In genomic region chr14:68774771-68775613, GRCh38 we compare ENCODE assay signal across 12 cellular contexts. TPM values are rescaled to one million over a fixed set of nuclear protein-coding genes. Genes with fewer than 3 reads are reported as not detected.
DNase-seq lines count a peak whose midpoint lies in the region; ATAC-seq and TF ChIP-seq lines count a peak whose summit lies in the region.
"Had no signal": no experiment of that assay in that cellular context is flagged by ENCODE, and none has a peak within 500 bp of the region (broad histone marks: within the 10 kb centered on the region; RNA-seq: fewer than 3 reads in every experiment).

No MANE protein-coding gene starts in this region.

- TF ChIP-seq CTCF in ascending aorta (IDR thresholded peaks at IDR 0.05), result peak in 1 of 3 experiments; percentile 27
- no peak for TF ChIP-seq CTCF in uterus (IDR thresholded peaks at IDR 0.05)
- TF ChIP-seq CTCF in GM20000 (IDR thresholded peaks at IDR 0.05; ENCODE audit: extremely low read depth, missing control alignments), result no peak
- no peak for TF ChIP-seq CTCF in gastroesophageal sphincter (IDR thresholded peaks at IDR 0.05)

- CTCF ChIA-PET in activated naive CD4-positive, alpha-beta T cell treated with anti-CD3 and anti-CD28 coated beads, Interleukin-2, amount 10 ng/mL, durations not matched to agents 7 days and 5 days (lab: Charles Lee), result interaction anchor here (0.6 to 1.3 kb wide), 4 partner anchors 10 to 523 kb away, joined by 3 to 4 read pairs (median 3); no protein-coding TSS in a partner anchor

- WGBS in gastroesophageal sphincter (ENCODE audit: low coverage in 1 of 2), 2 donors, result 83% methylated on average over 2 of the region's 4 CpGs; no CpG with 5 or more reads in 1 of the 2 donors

- H3K27me3 Mint-ChIP-seq in activated naive CD4-positive, alpha-beta T cell treated with anti-CD3 and anti-CD28 coated beads, Interleukin-2, amount 10 ng/mL, durations not matched to agents 7 days and 5 days, result no peaks in the 10 kb centered on the region

- peaks cover 16% of the 10 kb centered on the region for H3K36me3 Mint-ChIP-seq in activated naive CD4-positive, alpha-beta T cell treated with anti-CD3 and anti-CD28 coated beads, Interleukin-2, amount 10 ng/mL, durations not matched to agents 7 days and 5 days

- no peak for ATAC-seq in gastroesophageal sphincter
- ATAC-seq: activated naive CD4-positive, alpha-beta T cell treated with anti-CD3 and anti-CD28 coated beads, Interleukin-2, amount 50 U/mL, for 72 hours had no signal

- H3K36me3 ChIP-seq in ascending aorta (no peaks in the 10 kb centered on the region), uterus (no peaks in the 10 kb centered on the region), gastroesophageal sphincter (no peaks in the 10 kb centered on the region)
- no peaks in the 10 kb centered on the region for H3K36me3 ChIP-seq in effector memory CD4-positive, alpha-beta T cell (ENCODE audit: control insufficient read depth, insufficient read depth, low read length)
- H3K36me3 ChIP-seq: BLaER1, Peyer's patch had no signal

- no peak overlapping the region for H3K4me3 Mint-ChIP-seq in activated naive CD4-positive, alpha-beta T cell treated with anti-CD3 and anti-CD28 coated beads, Interleukin-2, amount 10 ng/mL, durations not matched to agents 7 days and 5 days

- no peak overlapping the region for H3K27ac Mint-ChIP-seq in activated naive CD4-positive, alpha-beta T cell treated with anti-CD3 and anti-CD28 coated beads, Interleukin-2, amount 10 ng/mL, durations not matched to agents 7 days and 5 days

- intact Hi-C loops in ascending aorta (cut with DNase I) (no loop called here), uterus (cut with DNase I; ENCODE audit: low total_unique reads) (no loop called here)

- TF ChIP-seq EP300 in gastroesophageal sphincter (IDR thresholded peaks at IDR 0.05), result no peak

- TF ChIP-seq POLR2A in uterus (IDR thresholded peaks at IDR 0.05), result no peak
- no peak for TF ChIP-seq POLR2A in gastroesophageal sphincter (IDR thresholded peaks at IDR 0.05)

- H3K4me3 ChIP-seq in ascending aorta (no peak overlapping the region), uterus (no peak overlapping the region), gastroesophageal sphincter (no peak overlapping the region)
- H3K4me3 ChIP-seq in effector memory CD4-positive, alpha-beta T cell (ENCODE audit: insufficient read depth, low read depth, low read length, poor library complexity, severe bottlenecking), result no peak overlapping the region
- H3K4me3 ChIP-seq: BLaER1, Peyer's patch had no signal

- H3K9me3 ChIP-seq in ascending aorta (no peaks in the 10 kb centered on the region), uterus (no peaks in the 10 kb centered on the region), gastroesophageal sphincter (peaks cover 0 to 5% (median 0%) of the 10 kb centered on the region in 3 donors)
- H3K9me3 ChIP-seq in effector memory CD4-positive, alpha-beta T cell (ENCODE audit: control insufficient read depth, low read length), result no peaks in the 10 kb centered on the region
- H3K9me3 ChIP-seq: Peyer's patch had no signal

- H3K27ac ChIP-seq in ascending aorta, result peak overlapping the region; percentile 43 to 66
- peak overlapping the region in 1 of 2 donors; percentile 51 for H3K27ac ChIP-seq in uterus
- H3K27ac ChIP-seq in effector memory CD4-positive, alpha-beta T cell (ENCODE audit: insufficient read depth, low read length, poor library complexity, severe bottlenecking), result no peak overlapping the region
- H3K27ac ChIP-seq in gastroesophageal sphincter, result no peak overlapping the region
- H3K27ac ChIP-seq: BLaER1, Peyer's patch had no signal

- H3K4me1 Mint-ChIP-seq in activated naive CD4-positive, alpha-beta T cell treated with anti-CD3 and anti-CD28 coated beads, Interleukin-2, amount 10 ng/mL, durations not matched to agents 7 days and 5 days, result peaks cover 74% of the 10 kb centered on the region

- H3K4me1 ChIP-seq in ascending aorta (peaks cover 2 to 9% of the 10 kb centered on the region in 2 donors), uterus (peaks cover 8 to 13% of the 10 kb centered on the region in 2 donors), gastroesophageal sphincter (peaks cover 0 to 24% (median 15%) of the 10 kb centered on the region in 3 donors)
- H3K4me1 ChIP-seq in effector memory CD4-positive, alpha-beta T cell (ENCODE audit: control insufficient read depth, insufficient read depth, low read length, poor library complexity, severe bottlenecking), result peaks cover 61% of the 10 kb centered on the region

- H3K9me3 Mint-ChIP-seq in activated naive CD4-positive, alpha-beta T cell treated with anti-CD3 and anti-CD28 coated beads, Interleukin-2, amount 10 ng/mL, durations not matched to agents 7 days and 5 days, result peaks cover 18% of the 10 kb centered on the region

- H3K27me3 ChIP-seq in ascending aorta (no peaks in the 10 kb centered on the region), uterus (no peaks in the 10 kb centered on the region), gastroesophageal sphincter (no peaks in the 10 kb centered on the region)
- H3K27me3 ChIP-seq in effector memory CD4-positive, alpha-beta T cell (replicated peaks; ENCODE audit: control insufficient read depth, insufficient read depth, low read length, poor library complexity, severe bottlenecking), result no peaks in the 10 kb centered on the region
- H3K27me3 ChIP-seq: BLaER1, Peyer's patch had no signal

- DNase-seq in activated naive CD4-positive, alpha-beta T cell treated with anti-CD3 and anti-CD28 coated beads, Interleukin-2, amount 10 ng/mL, durations not matched to agents 7 days and 5 days, result peak; percentile 10
- no peak for DNase-seq in activated naive CD4-positive, alpha-beta T cell treated with anti-CD3 and anti-CD28 coated beads, Interleukin-2, amount 50 U/mL, for 16 hours
- DNase-seq in ascending aorta (ENCODE audit: low spot score in 2 of 2) (peak in 1 of 2 donors; percentile 70), hepatic stellate cell (ENCODE audit: low spot score) (peak; percentile 72), uterus (peak; percentile 10 to 13), GM20000 (ENCODE audit: low spot score) (no peak)
- no peak for DNase-seq in effector memory CD4-positive, alpha-beta T cell
- DNase-seq: stimulated activated CD4-positive, alpha-beta T cell treated with anti-CD3 and anti-CD28 coated beads, Interleukin-2, amount 100 ng/mL, for 48 hours had no signal

RNA-seq across cellular contexts. Expression of gene ZFP36L1, which starts 17.9 kb away (rescaled TPM):
- 772 TPM for total RNA-seq in ascending aorta
- total RNA-seq in uterus, result 100 to 1,000 TPM; 170 to 564 (median 315) TPM
- total RNA-seq in gastroesophageal sphincter, result 100 to 1,000 TPM; 154 to 451 (median 280) TPM

Comparison
In these comparisons a context has a peak if more than half of its experiments do, and no peak if none do; other contexts are left out.
1. DNase-seq: peak in activated naive CD4-positive, alpha-beta T cell treated with anti-CD3 and anti-CD28 coated beads, Interleukin-2, amount 10 ng/mL, durations not matched to agents 7 days and 5 days (single experiment), hepatic stellate cell (single experiment) and uterus (2 of 2); none in activated naive CD4-positive, alpha-beta T cell treated with anti-CD3 and anti-CD28 coated beads, Interleukin-2, amount 50 U/mL, for 16 hours (single experiment), effector memory CD4-positive, alpha-beta T cell (0 of 3) and GM20000 (single experiment).
2. H3K27ac ChIP-seq: peak in ascending aorta (2 of 2); none in effector memory CD4-positive, alpha-beta T cell (single experiment) and gastroesophageal sphincter (0 of 4).